Comparison of ENCODE assay signal across 1 cellular context in the genomic region with DNA sequence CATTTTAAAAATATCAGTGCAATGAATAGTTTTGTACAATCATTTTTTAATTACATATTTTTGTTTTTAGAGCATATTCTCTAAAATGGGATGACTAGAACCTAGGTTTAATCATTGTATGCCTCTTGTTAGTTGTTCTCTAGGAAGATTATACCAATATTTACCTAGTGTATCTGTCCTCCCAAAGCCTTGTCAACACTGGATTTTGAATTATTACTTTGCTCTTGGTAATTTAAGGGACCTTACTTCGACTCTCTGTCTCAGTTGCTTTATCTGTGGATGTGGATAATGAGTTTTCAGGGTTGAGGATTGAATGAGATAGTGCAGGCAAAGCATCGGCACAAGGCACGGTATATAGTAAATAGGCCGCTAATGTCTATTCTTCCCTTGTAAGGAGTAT.
TF ChIP-seq lines count a peak whose summit lies in the region.

No MANE protein-coding gene starts in this region.

TF ChIP-seq in GM23338, 12 proteins besides CTCF, POLR2A, EP300 and RAD21 (continued from another document):
- TF ChIP-seq, protein P1, sequence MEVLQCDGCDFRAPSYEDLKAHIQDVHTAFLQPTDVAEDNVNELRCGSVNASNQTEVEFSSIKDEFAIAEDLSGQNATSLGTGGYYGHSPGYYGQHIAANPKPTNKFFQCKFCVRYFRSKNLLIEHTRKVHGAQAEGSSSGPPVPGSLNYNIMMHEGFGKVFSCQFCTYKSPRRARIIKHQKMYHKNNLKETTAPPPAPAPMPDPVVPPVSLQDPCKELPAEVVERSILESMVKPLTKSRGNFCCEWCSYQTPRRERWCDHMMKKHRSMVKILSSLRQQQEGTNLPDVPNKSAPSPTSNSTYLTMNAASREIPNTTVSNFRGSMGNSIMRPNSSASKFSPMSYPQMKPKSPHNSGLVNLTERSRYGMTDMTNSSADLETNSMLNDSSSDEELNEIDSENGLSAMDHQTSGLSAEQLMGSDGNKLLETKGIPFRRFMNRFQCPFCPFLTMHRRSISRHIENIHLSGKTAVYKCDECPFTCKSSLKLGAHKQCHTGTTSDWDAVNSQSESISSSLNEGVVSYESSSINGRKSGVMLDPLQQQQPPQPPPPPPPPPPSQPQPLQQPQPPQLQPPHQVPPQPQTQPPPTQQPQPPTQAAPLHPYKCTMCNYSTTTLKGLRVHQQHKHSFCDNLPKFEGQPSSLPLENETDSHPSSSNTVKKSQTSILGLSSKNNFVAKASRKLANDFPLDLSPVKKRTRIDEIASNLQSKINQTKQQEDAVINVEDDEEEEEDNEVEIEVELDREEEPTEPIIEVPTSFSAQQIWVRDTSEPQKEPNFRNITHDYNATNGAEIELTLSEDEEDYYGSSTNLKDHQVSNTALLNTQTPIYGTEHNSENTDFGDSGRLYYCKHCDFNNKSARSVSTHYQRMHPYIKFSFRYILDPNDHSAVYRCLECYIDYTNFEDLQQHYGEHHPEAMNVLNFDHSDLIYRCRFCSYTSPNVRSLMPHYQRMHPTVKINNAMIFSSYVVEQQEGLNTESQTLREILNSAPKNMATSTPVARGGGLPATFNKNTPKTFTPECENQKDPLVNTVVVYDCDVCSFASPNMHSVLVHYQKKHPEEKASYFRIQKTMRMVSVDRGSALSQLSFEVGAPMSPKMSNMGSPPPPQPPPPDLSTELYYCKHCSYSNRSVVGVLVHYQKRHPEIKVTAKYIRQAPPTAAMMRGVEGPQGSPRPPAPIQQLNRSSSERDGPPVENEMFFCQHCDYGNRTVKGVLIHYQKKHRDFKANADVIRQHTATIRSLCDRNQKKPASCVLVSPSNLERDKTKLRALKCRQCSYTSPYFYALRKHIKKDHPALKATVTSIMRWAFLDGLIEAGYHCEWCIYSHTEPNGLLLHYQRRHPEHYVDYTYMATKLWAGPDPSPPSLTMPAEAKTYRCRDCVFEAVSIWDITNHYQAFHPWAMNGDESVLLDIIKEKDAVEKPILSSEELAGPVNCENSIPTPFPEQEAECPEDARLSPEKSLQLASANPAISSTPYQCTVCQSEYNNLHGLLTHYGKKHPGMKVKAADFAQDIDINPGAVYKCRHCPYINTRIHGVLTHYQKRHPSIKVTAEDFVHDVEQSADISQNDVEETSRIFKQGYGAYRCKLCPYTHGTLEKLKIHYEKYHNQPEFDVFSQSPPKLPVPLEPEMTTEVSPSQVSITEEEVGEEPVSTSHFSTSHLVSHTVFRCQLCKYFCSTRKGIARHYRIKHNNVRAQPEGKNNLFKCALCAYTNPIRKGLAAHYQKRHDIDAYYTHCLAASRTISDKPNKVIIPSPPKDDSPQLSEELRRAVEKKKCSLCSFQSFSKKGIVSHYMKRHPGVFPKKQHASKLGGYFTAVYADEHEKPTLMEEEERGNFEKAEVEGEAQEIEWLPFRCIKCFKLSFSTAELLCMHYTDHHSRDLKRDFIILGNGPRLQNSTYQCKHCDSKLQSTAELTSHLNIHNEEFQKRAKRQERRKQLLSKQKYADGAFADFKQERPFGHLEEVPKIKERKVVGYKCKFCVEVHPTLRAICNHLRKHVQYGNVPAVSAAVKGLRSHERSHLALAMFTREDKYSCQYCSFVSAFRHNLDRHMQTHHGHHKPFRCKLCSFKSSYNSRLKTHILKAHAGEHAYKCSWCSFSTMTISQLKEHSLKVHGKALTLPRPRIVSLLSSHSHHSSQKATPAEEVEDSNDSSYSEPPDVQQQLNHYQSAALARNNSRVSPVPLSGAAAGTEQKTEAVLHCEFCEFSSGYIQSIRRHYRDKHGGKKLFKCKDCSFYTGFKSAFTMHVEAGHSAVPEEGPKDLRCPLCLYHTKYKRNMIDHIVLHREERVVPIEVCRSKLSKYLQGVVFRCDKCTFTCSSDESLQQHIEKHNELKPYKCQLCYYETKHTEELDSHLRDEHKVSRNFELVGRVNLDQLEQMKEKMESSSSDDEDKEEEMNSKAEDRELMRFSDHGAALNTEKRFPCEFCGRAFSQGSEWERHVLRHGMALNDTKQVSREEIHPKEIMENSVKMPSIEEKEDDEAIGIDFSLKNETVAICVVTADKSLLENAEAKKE (CRISPR knock-in tag; IDR thresholded peaks at IDR 0.05): no peak
- TF ChIP-seq EZH2 (IDR thresholded peaks at IDR 0.05; ENCODE audit: low read depth, unreplicated experiment) (no peak), ZNF331 (CRISPR knock-in tag; IDR thresholded peaks at IDR 0.05; ENCODE audit: low read depth) (no peak), STAT1 (IDR thresholded peaks at IDR 0.05; ENCODE audit: unreplicated experiment) (no peak)
- TF ChIP-seq, protein P2, sequence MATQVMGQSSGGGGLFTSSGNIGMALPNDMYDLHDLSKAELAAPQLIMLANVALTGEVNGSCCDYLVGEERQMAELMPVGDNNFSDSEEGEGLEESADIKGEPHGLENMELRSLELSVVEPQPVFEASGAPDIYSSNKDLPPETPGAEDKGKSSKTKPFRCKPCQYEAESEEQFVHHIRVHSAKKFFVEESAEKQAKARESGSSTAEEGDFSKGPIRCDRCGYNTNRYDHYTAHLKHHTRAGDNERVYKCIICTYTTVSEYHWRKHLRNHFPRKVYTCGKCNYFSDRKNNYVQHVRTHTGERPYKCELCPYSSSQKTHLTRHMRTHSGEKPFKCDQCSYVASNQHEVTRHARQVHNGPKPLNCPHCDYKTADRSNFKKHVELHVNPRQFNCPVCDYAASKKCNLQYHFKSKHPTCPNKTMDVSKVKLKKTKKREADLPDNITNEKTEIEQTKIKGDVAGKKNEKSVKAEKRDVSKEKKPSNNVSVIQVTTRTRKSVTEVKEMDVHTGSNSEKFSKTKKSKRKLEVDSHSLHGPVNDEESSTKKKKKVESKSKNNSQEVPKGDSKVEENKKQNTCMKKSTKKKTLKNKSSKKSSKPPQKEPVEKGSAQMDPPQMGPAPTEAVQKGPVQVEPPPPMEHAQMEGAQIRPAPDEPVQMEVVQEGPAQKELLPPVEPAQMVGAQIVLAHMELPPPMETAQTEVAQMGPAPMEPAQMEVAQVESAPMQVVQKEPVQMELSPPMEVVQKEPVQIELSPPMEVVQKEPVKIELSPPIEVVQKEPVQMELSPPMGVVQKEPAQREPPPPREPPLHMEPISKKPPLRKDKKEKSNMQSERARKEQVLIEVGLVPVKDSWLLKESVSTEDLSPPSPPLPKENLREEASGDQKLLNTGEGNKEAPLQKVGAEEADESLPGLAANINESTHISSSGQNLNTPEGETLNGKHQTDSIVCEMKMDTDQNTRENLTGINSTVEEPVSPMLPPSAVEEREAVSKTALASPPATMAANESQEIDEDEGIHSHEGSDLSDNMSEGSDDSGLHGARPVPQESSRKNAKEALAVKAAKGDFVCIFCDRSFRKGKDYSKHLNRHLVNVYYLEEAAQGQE (IDR thresholded peaks at IDR 0.05; ENCODE audit: unreplicated experiment): no peak
